ENCODE assay signal across 8 cellular contexts in the genomic region with DNA sequence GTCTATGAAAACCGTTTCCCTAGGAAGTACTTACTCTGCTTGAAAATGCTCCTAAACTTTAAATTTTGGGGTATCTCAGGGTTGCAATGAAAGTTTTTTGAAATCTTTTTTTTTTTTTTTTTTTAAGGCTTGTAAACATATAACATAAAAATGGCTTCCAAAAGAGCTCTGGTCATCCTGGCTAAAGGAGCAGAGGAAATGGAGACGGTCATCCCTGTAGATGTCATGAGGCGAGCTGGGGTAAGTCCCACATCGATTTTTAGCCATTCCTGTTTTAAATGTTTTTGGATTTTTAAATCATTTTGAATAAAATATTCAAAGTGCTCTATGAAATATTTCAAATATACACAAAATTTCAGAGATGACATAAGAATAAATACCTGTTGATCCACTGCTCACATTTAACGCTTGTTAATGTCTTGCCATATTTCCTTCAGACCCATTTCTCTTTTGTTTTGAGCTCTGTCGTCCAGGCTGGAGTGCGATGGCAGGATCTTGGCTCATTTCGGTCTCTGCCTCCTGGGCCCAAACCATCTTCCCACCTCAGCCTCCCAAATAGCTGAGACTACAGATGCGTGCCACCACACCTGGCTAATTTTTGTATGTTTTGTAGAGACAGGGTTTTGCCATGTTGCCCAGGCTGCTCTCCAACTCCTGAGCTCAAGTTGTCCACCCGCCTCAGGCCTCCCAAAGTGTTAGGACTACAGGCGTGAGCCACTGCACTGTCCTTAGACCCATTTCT. TPM values are rescaled to one million over a fixed set of nuclear protein-coding genes. Genes with fewer than 3 reads are reported as not detected.
DNase-seq lines count a peak whose midpoint lies in the region; ATAC-seq and TF ChIP-seq lines count a peak whose summit lies in the region.

No MANE protein-coding gene starts in this region.

- no peak for DNase-seq in cardiac muscle cell (ENCODE audit: low read depth in 1 of 2, low spot score in 1 of 2)
- no peak for DNase-seq in cardiac septum (ENCODE audit: low spot score)
- no peak for DNase-seq in activated T-helper 2 cell treated with anti-CD3 and anti-CD28 coated beads, Interferon-gamma antibody, Interleukin-2, Interleukin-4, amounts not matched to agents 10 μg/mL and 5 μg/mL and 100 μg/mL, durations not matched to agents 14 hours and 24 hours and 36 hours (ENCODE audit: low spot score)
- no peak for DNase-seq in immature natural killer cell
- no peak for DNase-seq in tibial artery
- no peak for DNase-seq in C1 segment of cervical spinal cord (lab: John Stamatoyannopoulos, UW)

- intact Hi-C loops in cardiac septum (cut with DNase I) (no loop called here), tibial artery (cut with DNase I; ENCODE audit: low total_unique reads) (no loop called here)
- intact Hi-C loops in activated T-helper 2 cell treated with anti-CD3 and anti-CD28 coated beads, Interferon-gamma antibody, Interleukin-2, Interleukin-4, amounts not matched to agents 10 μg/mL and 5 μg/mL and 100 μg/mL, durations not matched to agents 14 hours and 24 hours and 36 hours (cut with micrococcal nuclease) = loop anchor here (5.0 kb wide), 1 partner anchor 41 kb away; no protein-coding TSS in a partner anchor

- TF ChIP-seq CTCF in cardiac muscle cell (IDR thresholded peaks at IDR 0.05; ENCODE audit: low read depth, low read length) = no peak
- no peak for TF ChIP-seq CTCF in tibial artery (IDR thresholded peaks at IDR 0.05)

- H3K4me1 Mint-ChIP-seq in activated T-helper 2 cell treated with anti-CD3 and anti-CD28 coated beads, Interferon-gamma antibody, Interleukin-2, Interleukin-4, amounts not matched to agents 10 μg/mL and 5 μg/mL and 100 μg/mL, durations not matched to agents 14 hours and 24 hours and 36 hours (ENCODE audit: low read depth) = peaks cover 43% of the 10 kb centered on the region
- peaks cover 56 to 71% of the 10 kb centered on the region in 2 donors for H3K4me1 Mint-ChIP-seq in immature natural killer cell

- peaks cover 62% of the 10 kb centered on the region for H3K36me3 Mint-ChIP-seq in activated T-helper 2 cell treated with anti-CD3 and anti-CD28 coated beads, Interferon-gamma antibody, Interleukin-2, Interleukin-4, amounts not matched to agents 10 μg/mL and 5 μg/mL and 100 μg/mL, durations not matched to agents 14 hours and 24 hours and 36 hours (ENCODE audit: low read depth)
- H3K36me3 Mint-ChIP-seq in immature natural killer cell = peaks cover 19 to 22% (median 20%) of the 10 kb centered on the region in 3 donors

- no peaks in the 10 kb centered on the region for H3K27me3 Mint-ChIP-seq in activated T-helper 2 cell treated with anti-CD3 and anti-CD28 coated beads, Interferon-gamma antibody, Interleukin-2, Interleukin-4, amounts not matched to agents 10 μg/mL and 5 μg/mL and 100 μg/mL, durations not matched to agents 14 hours and 24 hours and 36 hours (ENCODE audit: low read depth)
- peaks cover 10 to 17% (median 13%) of the 10 kb centered on the region in 3 donors for H3K27me3 Mint-ChIP-seq in immature natural killer cell (ENCODE audit: low read depth in 3 of 3)

- no peak for ATAC-seq in HG03097 (IDR thresholded peaks at IDR 0.05; ENCODE audit: low FRiP score, unreplicated experiment)
- no peak for ATAC-seq in HG02870 (IDR thresholded peaks at IDR 0.05; ENCODE audit: unreplicated experiment)

- H3K4me3 Mint-ChIP-seq in activated T-helper 2 cell treated with anti-CD3 and anti-CD28 coated beads, Interferon-gamma antibody, Interleukin-2, Interleukin-4, amounts not matched to agents 10 μg/mL and 5 μg/mL and 100 μg/mL, durations not matched to agents 14 hours and 24 hours and 36 hours (ENCODE audit: low read depth) = peak overlapping the region; percentile 100
- peak overlapping the region; percentile 94 to 100 (median 96) for H3K4me3 Mint-ChIP-seq in immature natural killer cell

- peaks cover 32% of the 10 kb centered on the region for H3K36me3 ChIP-seq in cardiac muscle cell
- peaks cover 29 to 47% (median 37%) of the 10 kb centered on the region in 3 donors for H3K36me3 ChIP-seq in tibial artery

- H3K9me3 Mint-ChIP-seq in activated T-helper 2 cell treated with anti-CD3 and anti-CD28 coated beads, Interferon-gamma antibody, Interleukin-2, Interleukin-4, amounts not matched to agents 10 μg/mL and 5 μg/mL and 100 μg/mL, durations not matched to agents 14 hours and 24 hours and 36 hours = no peaks in the 10 kb centered on the region
- no peaks in the 10 kb centered on the region for H3K9me3 Mint-ChIP-seq in immature natural killer cell

- H3K27ac ChIP-seq in cardiac muscle cell (peak overlapping the region; percentile 83), tibial artery (peak overlapping the region; percentile 90 to 94)

- H3K27me3 ChIP-seq in cardiac muscle cell = no peaks in the 10 kb centered on the region
- no peaks in the 10 kb centered on the region for H3K27me3 ChIP-seq in tibial artery

- H3K4me1 ChIP-seq in cardiac muscle cell (ENCODE audit: low read depth) (peaks cover 9% of the 10 kb centered on the region), tibial artery (peaks cover 0 to 62% (median 34%) of the 10 kb centered on the region in 4 donors)

- H3K9me3 ChIP-seq in cardiac muscle cell (ENCODE audit: low read depth) = no peaks in the 10 kb centered on the region
- no peaks in the 10 kb centered on the region for H3K9me3 ChIP-seq in tibial artery

- H3K27ac Mint-ChIP-seq in activated T-helper 2 cell treated with anti-CD3 and anti-CD28 coated beads, Interferon-gamma antibody, Interleukin-2, Interleukin-4, amounts not matched to agents 10 μg/mL and 5 μg/mL and 100 μg/mL, durations not matched to agents 14 hours and 24 hours and 36 hours = peak overlapping the region; percentile 98
- peak overlapping the region; percentile 92 to 99 (median 98) for H3K27ac Mint-ChIP-seq in immature natural killer cell

- peak overlapping the region; percentile 80 for H3K4me3 ChIP-seq in cardiac muscle cell
- H3K4me3 ChIP-seq in tibial artery = peak overlapping the region; percentile 78 to 87

RNA-seq across cellular contexts. Expression of gene PARK7, which starts 1.3 kb away (rescaled TPM):
- total RNA-seq in cardiac muscle cell = 199 and 241 TPM in 2 replicates
- polyA plus RNA-seq in cardiac muscle cell = 494 and 603 TPM in 2 replicates
- total RNA-seq in cardiac septum = 316 TPM
- total RNA-seq in activated T-helper 2 cell treated with anti-CD3 and anti-CD28 coated beads, Interferon-gamma antibody, Interleukin-2, Interleukin-4, amounts not matched to agents 10 μg/mL and 5 μg/mL and 100 μg/mL, durations not matched to agents 14 hours and 24 hours and 36 hours = 498 and 514 TPM in 2 replicates
- 100 to 1,000 TPM; 400 to 579 (median 427) TPM for polyA plus RNA-seq in immature natural killer cell

RNA-seq across cellular contexts. Expression of gene TNFRSF9, which starts 22.2 kb away (rescaled TPM):
- total RNA-seq in cardiac muscle cell (0.14 TPM in 1 of 2 replicates, not detected in the other), cardiac septum (0.22 TPM)
- polyA plus RNA-seq in cardiac muscle cell (0.52 TPM in 1 of 2 replicates, not detected in the other), immature natural killer cell (10 to 100 TPM in 2 of 3 donors, 1 to 10 TPM in 1; 6.5 to 21.9 (median 10.9) TPM)
- 112 and 115 TPM in 2 replicates for total RNA-seq in activated T-helper 2 cell treated with anti-CD3 and anti-CD28 coated beads, Interferon-gamma antibody, Interleukin-2, Interleukin-4, amounts not matched to agents 10 μg/mL and 5 μg/mL and 100 μg/mL, durations not matched to agents 14 hours and 24 hours and 36 hours

Comparison
In these comparisons a context has a peak if more than half of its experiments do, and no peak if none do; other contexts are left out.
1. RNA of gene TNFRSF9, which starts 22.2 kb away (total RNA-seq): 112 to 115 TPM in activated T-helper 2 cell treated with anti-CD3 and anti-CD28 coated beads, Interferon-gamma antibody, Interleukin-2, Interleukin-4, amounts not matched to agents 10 μg/mL and 5 μg/mL and 100 μg/mL, durations not matched to agents 14 hours and 24 hours and 36 hours; 0.22 TPM in cardiac septum (single experiment) and 0.14 TPM in cardiac muscle cell; every median in the first group is over 10 times any median in the second.